Comparison of ENCODE assay signal across 18 cellular contexts in genomic region chr12:95996034-95996658, GRCh38. TPM values are rescaled to one million over a fixed set of nuclear protein-coding genes. Genes with fewer than 3 reads are reported as not detected.
DNase-seq lines count a peak whose midpoint lies in the region; ATAC-seq, FAIRE-seq and TF ChIP-seq lines count a peak whose summit lies in the region.
"Had no signal": no experiment of that assay in that cellular context is flagged by ENCODE, and none has a peak within 500 bp of the region (broad histone marks: within the 10 kb centered on the region; RNA-seq: fewer than 3 reads in every experiment).

A gene with protein sequence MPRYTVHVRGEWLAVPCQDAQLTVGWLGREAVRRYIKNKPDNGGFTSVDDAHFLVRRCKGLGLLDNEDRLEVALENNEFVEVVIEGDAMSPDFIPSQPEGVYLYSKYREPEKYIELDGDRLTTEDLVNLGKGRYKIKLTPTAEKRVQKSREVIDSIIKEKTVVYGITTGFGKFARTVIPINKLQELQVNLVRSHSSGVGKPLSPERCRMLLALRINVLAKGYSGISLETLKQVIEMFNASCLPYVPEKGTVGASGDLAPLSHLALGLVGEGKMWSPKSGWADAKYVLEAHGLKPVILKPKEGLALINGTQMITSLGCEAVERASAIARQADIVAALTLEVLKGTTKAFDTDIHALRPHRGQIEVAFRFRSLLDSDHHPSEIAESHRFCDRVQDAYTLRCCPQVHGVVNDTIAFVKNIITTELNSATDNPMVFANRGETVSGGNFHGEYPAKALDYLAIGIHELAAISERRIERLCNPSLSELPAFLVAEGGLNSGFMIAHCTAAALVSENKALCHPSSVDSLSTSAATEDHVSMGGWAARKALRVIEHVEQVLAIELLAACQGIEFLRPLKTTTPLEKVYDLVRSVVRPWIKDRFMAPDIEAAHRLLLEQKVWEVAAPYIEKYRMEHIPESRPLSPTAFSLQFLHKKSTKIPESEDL (minus strand): TSS chr12:95996344. CDS start chr12:95995910, 434 bp downstream.

- no peaks in the 10 kb centered on the region for H3K27me3 ChIP-seq in HepG2 (ENCODE audit: control insufficient read depth in 1 of 2, insufficient read depth in 2 of 2, low read length in 2 of 2)
- H3K27me3 ChIP-seq in upper lobe of left lung, result no peaks in the 10 kb centered on the region
- H3K27me3 ChIP-seq: thyroid gland had no signal

- in situ Hi-C loops in HepG2 (cut with HindIII; ENCODE audit: extremely low pct_ligation_motif_present, low pct_unique_long_range_greater_than_20kb), result loop anchor here (5.0 to 25.0 kb wide), 2 partner anchors 79 to 409 kb away; no protein-coding TSS in a partner anchor

- peaks cover 54% of the 10 kb centered on the region for H3K4me1 ChIP-seq in HepG2 (ENCODE audit: insufficient read depth, low read length)
- H3K4me1 ChIP-seq in upper lobe of left lung, result peaks cover 11 to 21% (median 18%) of the 10 kb centered on the region in 4 donors
- H3K4me1 ChIP-seq: thyroid gland had no signal

- H3K4me2 ChIP-seq in HepG2 (ENCODE audit: low read depth, low read length), result peak within 1 kb of the TSS; percentile 72
- H3K4me2 ChIP-seq: GM23338 had no signal

- peak; percentile 36 for DNase-seq in NCI-H2029 (lab: John Stamatoyannopoulos, UW)
- no peak for DNase-seq in NCI-H2029 treated with DMSO at 0.1 percent for 48 hours (lab: John Stamatoyannopoulos, UW)
- peak; percentile 24 for DNase-seq in amniotic epithelial cell (ENCODE audit: low read depth)
- DNase-seq in HepG2 (ENCODE audit: low spot score), result peak; percentile 86
- peak in 1 of 2 donors; percentile 69 for DNase-seq in upper lobe of left lung
- no peak for DNase-seq in NCI-H128 (lab: John Stamatoyannopoulos, UW; ENCODE audit: unreplicated experiment)
- DNase-seq in stimulated activated CD4-positive, alpha-beta T cell treated with anti-CD3 and anti-CD28 coated beads, Interleukin-2, amount 100 ng/mL, for 24 hours, result no peak
- no peak for DNase-seq in GDM1 (lab: John Stamatoyannopoulos, UW)
- DNase-seq: DMS 273 treated with DMSO at 0.1 percent for 48 hours, NCI-H1417 treated with DMSO at 0.1 percent for 48 hours, NCI-H69, thyroid gland had no signal

- WGBS in HepG2 (ENCODE audit: low lambda C conversion rate), result 2% methylated on average over 7 of the region's 7 CpGs
- 38 to 45% methylated on average over 6 to 7 of the region's 7 CpGs for WGBS in upper lobe of left lung, 2 donors

- H3K9me3 ChIP-seq in HepG2 (ENCODE audit: low read length) (no peaks in the 10 kb centered on the region), upper lobe of left lung (no peaks in the 10 kb centered on the region)
- H3K9me3 ChIP-seq: thyroid gland had no signal

- ATAC-seq in HepG2 (peak; percentile 80), upper lobe of left lung (ENCODE audit: low FRiP score in 2 of 2) (peak; percentile 63 to 64)
- ATAC-seq: activated CD4-positive, CD25-positive, alpha-beta regulatory T cell treated with anti-CD3 and anti-CD28 coated beads, Interleukin-2, amount 50 U/mL, for 24 hours; GM23338 had no signal

- no peaks in the 10 kb centered on the region for H3K79me2 ChIP-seq in HepG2 (ENCODE audit: insufficient read depth, low read length)

- peak; percentile 62 to 97; a peak in 3 of 4 replicates for TF ChIP-seq EP300 in HepG2 (IDR thresholded peaks at IDR 0.05; ENCODE audit: low read depth in 2 of 2, low read length in 2 of 2)
- peak; percentile 87; the same call in 1 of the 2 replicates for TF ChIP-seq EP300 in HepG2 (CRISPR knock-in tag; IDR thresholded peaks at IDR 0.05; ENCODE audit: borderline replicate concordance)
- peak in 1 of 4 donors; percentile 60 for TF ChIP-seq EP300 in upper lobe of left lung (IDR thresholded peaks at IDR 0.05)

- TF ChIP-seq POLR2A in HepG2 (IDR thresholded peaks at IDR 0.05; ENCODE audit: insufficient read depth in 1 of 2, low read depth in 2 of 2, low read length in 2 of 2) (no peak), upper lobe of left lung (IDR thresholded peaks at IDR 0.05) (no peak)

- no TSS peak for BruUV-seq in HepG2 (replicated peaks; lab: Mats Ljungman, UMichigan)

- peaks cover 0 to 4% of the 10 kb centered on the region in 2 experiments; a peak in 2 of 5 replicates for H3K36me3 ChIP-seq in HepG2 (replicated peaks in 1 of 2; ENCODE audit: control insufficient read depth in 1 of 2, insufficient read depth in 2 of 2, low read length in 2 of 2)
- peaks cover 5 to 17% (median 10%) of the 10 kb centered on the region in 4 donors for H3K36me3 ChIP-seq in upper lobe of left lung

- CTCF ChIA-PET in HepG2 (lab: Yijun Ruan, JAX; ENCODE audit: low intra/inter-chr PET ratio, low total read pairs), result interaction anchor here (1.0 kb wide), 2 partner anchors 30 to 77 kb away, joined by 3 to 4 read pairs; no protein-coding TSS in a partner anchor

- H3K27ac ChIP-seq in HepG2 (ENCODE audit: extremely low read length, insufficient read depth, low read length) (peak within 1 kb of the TSS; percentile 63), upper lobe of left lung (peak within 1 kb of the TSS; percentile 51 to 79 (median 66))
- H3K27ac ChIP-seq: 22Rv1, epithelial cell of prostate, SK-N-MC, thyroid gland had no signal

- H3K4me3 ChIP-seq in HepG2 (replicated peaks in 1 of 3; ENCODE audit: insufficient read depth in 1 of 3, low read depth in 2 of 3, low read length in 3 of 3) (peak within 1 kb of the TSS in 2 of 3 experiments; percentile 40 to 55; a peak in 4 of 6 replicates), upper lobe of left lung (peak within 1 kb of the TSS in 1 of 4 donors; percentile 14)
- H3K4me3 ChIP-seq: GM23338, SK-N-MC, skin epidermis, thyroid gland had no signal

- no peak within 1 kb of the TSS for H2AFZ ChIP-seq in HepG2 (ENCODE audit: low read length)
- H2AFZ ChIP-seq: GM23338 had no signal

- no peak for TF ChIP-seq CTCF in HepG2 (CRISPR knock-in tag; IDR thresholded peaks at IDR 0.05)
- no peak for TF ChIP-seq CTCF in upper lobe of left lung (IDR thresholded peaks at IDR 0.05)

- POLR2A ChIA-PET in HepG2 (lab: Yijun Ruan, JAX), result interaction anchor here (0.9 to 5.2 kb wide), 12 partner anchors 14 to 77 kb away, joined by 3 to 46 read pairs (median 8); partner anchors contain the start of genes AMDHD1, CCDC38 and LTA4H

- TF ChIP-seq RAD21 in HepG2 (CRISPR knock-in tag; IDR thresholded peaks at IDR 0.05), result no peak

- FAIRE-seq in HepG2 (lab: Jason Lieb, UNC), result peak; percentile 78

- H3K9ac ChIP-seq in HepG2 (ENCODE audit: insufficient read depth, low read depth, low read length), result peak within 1 kb of the TSS; percentile 41

- H4K20me1 ChIP-seq in HepG2 (ENCODE audit: insufficient read depth, low read length), result no peaks in the 10 kb centered on the region

- intact Hi-C loops in HepG2 (cut with micrococcal nuclease; ENCODE audit: unreplicated experiment), result loop anchor here (2.0 to 5.0 kb wide), 4 partner anchors 19 to 139 kb away; partner anchors contain the start of genes AMDHD1, CCDC38 and SNRPF

TF ChIP-seq in HepG2, 621 proteins besides CTCF, POLR2A, EP300 and RAD21 (continues in another document):
- no peak for TF ChIP-seq HDAC6 (IDR thresholded peaks at IDR 0.05; ENCODE audit: low read depth, low read length)
- no peak for TF ChIP-seq TOPORS (CRISPR knock-in tag; IDR thresholded peaks at IDR 0.05)
- no peak for TF ChIP-seq TAF1 (CRISPR knock-in tag; IDR thresholded peaks at IDR 0.05)
- TF ChIP-seq MLLT10 (CRISPR knock-in tag; IDR thresholded peaks at IDR 0.05), result no peak
- TF ChIP-seq ZNF660 (CRISPR knock-in tag; IDR thresholded peaks at IDR 0.05; ENCODE audit: borderline replicate concordance, low read depth), result no peak
- TF ChIP-seq YY1 (IDR thresholded peaks at IDR 0.05; ENCODE audit: insufficient read depth, insufficient replicate concordance, low read depth, low read length), result no peak
- TF ChIP-seq NRL (CRISPR knock-in tag; IDR thresholded peaks at IDR 0.05; ENCODE audit: borderline replicate concordance), result no peak

RNA-seq across cellular contexts. Expression of the gene that starts here (rescaled TPM):
- total RNA-seq in HepG2 (2016; rRNA removed; fragmentation: Illumina TruSeq; extraction: Trizol), result 0.56 and 0.89 TPM in 2 replicates
- total RNA-seq in HepG2 (2016; cell fraction: cytosol; rRNA removed; fragmentation: Illumina TruSeq; extraction: Trizol; ENCODE audit: low read depth), result 0.10 and 0.26 TPM in 2 replicates
- 0.58 and 1.1 TPM in 2 replicates for total RNA-seq in HepG2 (2016; cell fraction: insoluble cytoplasmic fraction; rRNA removed; fragmentation: Illumina TruSeq; extraction: Trizol)
- 0.22 and 0.59 TPM in 2 replicates for total RNA-seq in HepG2 (2016; cell fraction: membrane; rRNA removed; fragmentation: Illumina TruSeq; extraction: Trizol)
- total RNA-seq in HepG2 (2016; cell fraction: nucleus; rRNA removed; fragmentation: Illumina TruSeq; extraction: Trizol), result 1.8 and 2.1 TPM in 2 replicates
- 37.8 and 63.7 TPM in 2 replicates for polyA plus RNA-seq in HepG2 (2011; rRNA removed)
- polyA plus RNA-seq in HepG2 (2011; cell fraction: cytosol; rRNA removed), result 17.0 and 30.5 TPM in 2 replicates
- polyA plus RNA-seq in HepG2 (2011; cell fraction: nucleus; rRNA removed), result 159 and 187 TPM in 2 replicates
- 38.1 and 88.4 TPM in 2 replicates for polyA plus RNA-seq in HepG2 (2012)
- polyA plus RNA-seq in HepG2 (2016; cell fraction: cytosol; fragmentation: Illumina TruSeq; extraction: Trizol; ENCODE audit: low read depth), result 0.11 TPM in 2 replicates
- 0.50 and 0.67 TPM in 2 replicates for polyA plus RNA-seq in HepG2 (2016; cell fraction: insoluble cytoplasmic fraction; fragmentation: Illumina TruSeq; extraction: Trizol; ENCODE audit: low read depth)
- polyA plus RNA-seq in HepG2 (2016; cell fraction: membrane; fragmentation: Illumina TruSeq; extraction: Trizol; ENCODE audit: low read depth), result 0.20 and 0.25 TPM in 2 replicates
- polyA plus RNA-seq in HepG2 (2016; cell fraction: nucleus; fragmentation: Illumina TruSeq; extraction: Trizol; ENCODE audit: insufficient read depth, low read depth), result 1.8 and 2.3 TPM in 2 replicates
- polyA minus RNA-seq in HepG2 (2011; rRNA and poly(A)+ RNA removed; ENCODE audit: low replicate concordance), result 3.5 and 84.7 TPM in 2 replicates
- polyA minus RNA-seq in HepG2 (2011; cell fraction: cytosol; rRNA and poly(A)+ RNA removed), result 24.7 and 49.8 TPM in 2 replicates
- 65.0 and 124 TPM in 2 replicates for polyA minus RNA-seq in HepG2 (2011; cell fraction: nucleus; rRNA and poly(A)+ RNA removed)
- total RNA-seq in upper lobe of left lung, result 10 to 100 TPM in 1 of 6 donors, 1 to 10 TPM in 5; 3.0 to 11.5 (median 5.2) TPM

Comparison
In these comparisons a context has a peak if more than half of its experiments do, and no peak if none do; other contexts are left out.
1. DNase-seq: peak in NCI-H2029 (single experiment), amniotic epithelial cell (single experiment) and HepG2 (single experiment); none in NCI-H2029 treated with DMSO at 0.1 percent for 48 hours (single experiment), NCI-H128 (single experiment), stimulated activated CD4-positive, alpha-beta T cell treated with anti-CD3 and anti-CD28 coated beads, Interleukin-2, amount 100 ng/mL, for 24 hours (0 of 2) and GDM1 (single experiment).